8 cellular contexts compared by ENCODE assay signal in genomic region chr20:407953-408842, GRCh38. TPM values are rescaled to one million over a fixed set of nuclear protein-coding genes. Genes with fewer than 3 reads are reported as not detected.
DNase-seq lines count a peak whose midpoint lies in the region; ATAC-seq, FAIRE-seq and TF ChIP-seq lines count a peak whose summit lies in the region.

RBCK1 (plus strand) TSS chr20:408299; CDS start chr20:408758, 459 bp downstream.

- FAIRE-seq in GM12891 (lab: Jason Lieb, UNC): peak; percentile 74

- TF ChIP-seq CTCF in adrenal gland (IDR thresholded peaks at IDR 0.05) (no peak), prostate gland (IDR thresholded peaks at IDR 0.05) (peak in 1 of 4 experiments; percentile 5), upper lobe of right lung (IDR thresholded peaks at IDR 0.05) (no peak)

- H3K36me3 ChIP-seq in adrenal gland (replicated peaks in 1 of 2) (peaks cover 0 to 15% of the 10 kb centered on the region in 2 donors), prostate gland (no peaks in the 10 kb centered on the region), upper lobe of right lung (peaks cover 24% of the 10 kb centered on the region)

- peak; percentile 68 for ATAC-seq in HG02678 (IDR thresholded peaks at IDR 0.05; ENCODE audit: unreplicated experiment)
- peak; percentile 92 to 94 for ATAC-seq in left cardiac atrium
- peak; percentile 92 for ATAC-seq in upper lobe of right lung

- TF ChIP-seq POLR2A in GM12891 (IDR thresholded peaks at IDR 0.05; ENCODE audit: low read depth, low read length) (peak; percentile 64), adrenal gland (IDR thresholded peaks at IDR 0.05) (peak in 1 of 2 donors; percentile 24), prostate gland (IDR thresholded peaks at IDR 0.05) (peak; percentile 32)

- intact Hi-C loops in T-helper 1 cell treated with Interleukin-12 subunit alpha and Interleukin-12 subunit beta and Interleukin-4 antibody, amounts not matched to agents 30 ng/mL and 1 ng/mL, for 36 hours (cut with micrococcal nuclease): loop anchor here (1.0 to 5.0 kb wide), 11 partner anchors 25 to 819 kb away; partner anchors contain the start of genes C20orf96, CSNK2A1, RAD21L1 and SOX12
- intact Hi-C loops in adrenal gland (cut with DNase I) (no loop called here), left cardiac atrium (cut with DNase I) (loop anchor here in 1 of 2 donors (10.0 kb wide), 1 partner anchor 53 kb away; no protein-coding TSS in a partner anchor), prostate gland (cut with DNase I) (loop anchor here (5.0 kb wide), 3 partner anchors 54 to 134 kb away; partner anchors contain the start of genes CSNK2A1 and TBC1D20), upper lobe of right lung (cut with DNase I) (no loop called here)

- DNase-seq in GM12891 (ENCODE audit: insufficient read length, low spot score) (peak; percentile 99), NCI-H1105 treated with DMSO at 0.1 percent for 48 hours (lab: John Stamatoyannopoulos, UW) (peak; percentile 66), adrenal gland (peak; percentile 85 to 90 (median 87)), left cardiac atrium (peak; percentile 89), prostate gland (ENCODE audit: low spot score) (peak; percentile 76), upper lobe of right lung (peak; percentile 93)

- no peaks in the 10 kb centered on the region for H3K9me3 ChIP-seq in adrenal gland (replicated peaks in 1 of 3)
- H3K9me3 ChIP-seq in prostate gland: no peaks in the 10 kb centered on the region
- no peaks in the 10 kb centered on the region for H3K9me3 ChIP-seq in upper lobe of right lung

- H3K27me3 ChIP-seq in adrenal gland: no peaks in the 10 kb centered on the region
- H3K27me3 ChIP-seq in prostate gland (replicated peaks; ENCODE audit: insufficient read depth): no peaks in the 10 kb centered on the region
- H3K27me3 ChIP-seq in upper lobe of right lung: no peaks in the 10 kb centered on the region

- peak within 1 kb of the TSS; percentile 69 to 99 (median 92) for H3K27ac ChIP-seq in adrenal gland
- H3K27ac ChIP-seq in prostate gland: peak within 1 kb of the TSS; percentile 95 to 97
- H3K27ac ChIP-seq in upper lobe of right lung: peak within 1 kb of the TSS; percentile 93

- 0% methylated on average over 14 to 81 of the region's 87 CpGs; no CpG with 5 or more reads in 1 of the 4 donors for WGBS in adrenal gland, 4 donors
- under 1% methylated on average over 56 of the region's 87 CpGs for WGBS in prostate gland

- peaks cover 10 to 17% of the 10 kb centered on the region in 2 donors for H3K4me1 ChIP-seq in adrenal gland (replicated peaks in 1 of 2)
- H3K4me1 ChIP-seq in prostate gland (replicated peaks): peaks cover 11% of the 10 kb centered on the region
- peaks cover 20% of the 10 kb centered on the region for H3K4me1 ChIP-seq in upper lobe of right lung

- H3K4me3 ChIP-seq in adrenal gland: peak within 1 kb of the TSS; percentile 89 to 97 (median 93)
- peak within 1 kb of the TSS; percentile 88 to 99 for H3K4me3 ChIP-seq in prostate gland
- peak within 1 kb of the TSS; percentile 100 for H3K4me3 ChIP-seq in upper lobe of right lung

TF ChIP-seq in GM12891, 5 proteins besides CTCF, POLR2A, EP300 and RAD21:
- TF ChIP-seq PAX5 (IDR thresholded peaks at IDR 0.05; ENCODE audit: insufficient read depth, low read length, severe bottlenecking) (no peak), POLR2AphosphoS5 (IDR thresholded peaks at IDR 0.05; ENCODE audit: low read depth, low read length) (peak; percentile 71), TAF1 (IDR thresholded peaks at IDR 0.05; ENCODE audit: low read depth, low read length) (peak; percentile 39; the same call in 1 of the 2 replicates)

RNA-seq across cellular contexts. Expression of gene RBCK1, which starts in this region (rescaled TPM):
- polyA plus RNA-seq in GM12891 (2012; ENCODE audit: low read depth, missing spikeins): 90.4 TPM
- total RNA-seq in T-helper 1 cell treated with Interleukin-12 subunit alpha and Interleukin-12 subunit beta and Interleukin-4 antibody, amounts not matched to agents 30 ng/mL and 1 ng/mL, for 36 hours: 131 and 134 TPM in 2 replicates
- total RNA-seq in adrenal gland (100 to 1,000 TPM in 6 of 8 donors, 10 to 100 TPM in 2; 79.4 to 163 (median 128) TPM), left cardiac atrium (10 to 100 TPM; 41.6 to 43.5 TPM), prostate gland (100 to 1,000 TPM; 108 to 158 TPM), upper lobe of right lung (101 TPM)
- 100 to 1,000 TPM in 2 of 3 donors, 10 to 100 TPM in 1; 82.9 to 339 (median 253) TPM for polyA plus RNA-seq in adrenal gland

Comparison
In these comparisons a context has a peak if more than half of its experiments do, and no peak if none do; other contexts are left out.
1. Peak in every context shown above with its lines: DNase-seq, ATAC-seq, H3K4me3 ChIP-seq and H3K27ac ChIP-seq.
2. intact Hi-C loops: an anchor here in T-helper 1 cell treated with Interleukin-12 subunit alpha and Interleukin-12 subunit beta and Interleukin-4 antibody, amounts not matched to agents 30 ng/mL and 1 ng/mL, for 36 hours (1.0 to 5.0 kb wide) and prostate gland (5.0 kb wide); none called in adrenal gland and upper lobe of right lung.